Comparison of ENCODE assay signal across 8 cellular contexts in the genomic region with DNA sequence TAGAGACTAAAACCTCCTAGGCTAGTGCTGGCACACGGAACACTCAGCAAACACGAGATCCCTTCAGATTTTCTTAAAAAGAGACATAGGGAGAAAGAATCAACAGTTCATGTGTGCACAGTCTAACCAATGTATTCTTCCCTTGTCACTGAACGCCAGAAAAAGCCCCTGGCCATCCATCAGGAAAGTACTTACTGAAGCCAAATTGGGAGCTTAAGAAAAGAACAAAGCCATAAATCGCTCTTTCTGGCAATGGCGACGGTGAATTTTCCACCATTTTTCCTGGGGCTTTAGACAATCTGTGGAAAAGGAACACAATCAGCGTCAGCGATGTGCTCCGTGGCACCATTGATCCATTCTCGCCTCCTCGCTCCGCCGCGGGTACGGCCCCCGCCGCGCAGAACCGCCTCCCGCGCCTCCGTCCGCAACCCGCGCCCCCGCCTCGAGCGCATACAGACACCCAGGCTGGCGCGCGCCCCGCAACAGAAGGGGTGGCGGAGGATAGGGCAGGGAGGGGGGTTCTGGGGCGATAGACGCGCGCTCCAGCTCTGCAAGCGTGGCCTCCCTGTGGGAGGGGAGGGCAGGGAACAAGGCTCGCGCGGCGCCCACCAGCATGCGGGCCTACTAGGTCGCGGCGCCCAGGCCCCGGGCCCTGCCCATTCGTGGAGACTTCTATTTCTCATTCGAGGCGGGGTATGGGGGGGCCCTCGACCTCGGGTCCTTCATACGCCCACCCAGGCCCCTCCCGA. TPM values are rescaled to one million over a fixed set of nuclear protein-coding genes. Genes with fewer than 3 reads are reported as not detected.
DNase-seq lines count a peak whose midpoint lies in the region; ATAC-seq, FAIRE-seq and TF ChIP-seq lines count a peak whose summit lies in the region.

No MANE protein-coding gene starts in this region.

- CTCF ChIA-PET in CD4-positive, alpha-beta memory T cell (lab: Charles Lee; ENCODE audit: partially characterized antibody), result interaction anchor here (0.8 kb wide), 1 partner anchor 83 kb away, joined by 3 read pairs; no protein-coding TSS in a partner anchor

- H3K36me3 ChIP-seq in CD4-positive, alpha-beta memory T cell (ENCODE audit: insufficient read depth, low read length), result no peaks in the 10 kb centered on the region

- H3K9me3 ChIP-seq in CD4-positive, alpha-beta memory T cell (ENCODE audit: control insufficient read depth in 1 of 2, low read length in 2 of 2), result no peaks in the 10 kb centered on the region

- ATAC-seq in GM19397 (IDR thresholded peaks at IDR 0.05; ENCODE audit: unreplicated experiment), result peak; percentile 38
- ATAC-seq in HG03442 (IDR thresholded peaks at IDR 0.05; ENCODE audit: unreplicated experiment), result peak; percentile 32

- peaks cover 15 to 18% of the 10 kb centered on the region in 2 donors for H3K36me3 Mint-ChIP-seq in CD4-positive, alpha-beta memory T cell
- H3K36me3 Mint-ChIP-seq in activated naive CD8-positive, alpha-beta T cell, result peaks cover 6% of the 10 kb centered on the region
- peaks cover 8% of the 10 kb centered on the region for H3K36me3 Mint-ChIP-seq in glutamatergic neuron (ENCODE audit: unreplicated experiment)

- H3K27me3 ChIP-seq in CD4-positive, alpha-beta memory T cell (ENCODE audit: insufficient read depth, low read length), result no peaks in the 10 kb centered on the region

- H3K4me3 Mint-ChIP-seq in CD4-positive, alpha-beta memory T cell, result peak overlapping the region; percentile 77 to 88 (median 85)
- peak overlapping the region; percentile 90 for H3K4me3 Mint-ChIP-seq in activated naive CD8-positive, alpha-beta T cell
- H3K4me3 Mint-ChIP-seq in glutamatergic neuron (ENCODE audit: unreplicated experiment), result peak overlapping the region; percentile 90

- H3K27ac ChIP-seq in CD4-positive, alpha-beta memory T cell (ENCODE audit: low read depth, low read length), result peak overlapping the region; percentile 91

- peak overlapping the region; percentile 88 to 98 (median 93) for H3K27ac Mint-ChIP-seq in CD4-positive, alpha-beta memory T cell
- H3K27ac Mint-ChIP-seq in activated naive CD8-positive, alpha-beta T cell, result peak overlapping the region; percentile 94
- peak overlapping the region; percentile 98 for H3K27ac Mint-ChIP-seq in glutamatergic neuron (ENCODE audit: unreplicated experiment)

- H3K27me3 Mint-ChIP-seq in CD4-positive, alpha-beta memory T cell, result no peaks in the 10 kb centered on the region
- H3K27me3 Mint-ChIP-seq in activated naive CD8-positive, alpha-beta T cell, result no peaks in the 10 kb centered on the region
- H3K27me3 Mint-ChIP-seq in glutamatergic neuron (ENCODE audit: unreplicated experiment), result peaks cover 7% of the 10 kb centered on the region

- peaks cover 0 to 4% (median 0%) of the 10 kb centered on the region in 8 donors for H3K9me3 Mint-ChIP-seq in CD4-positive, alpha-beta memory T cell
- H3K9me3 Mint-ChIP-seq in activated naive CD8-positive, alpha-beta T cell (ENCODE audit: low read depth), result no peaks in the 10 kb centered on the region
- peaks cover 10% of the 10 kb centered on the region for H3K9me3 Mint-ChIP-seq in glutamatergic neuron (ENCODE audit: unreplicated experiment)

- FAIRE-seq in RCC 7860 (lab: Jason Lieb, UNC), result no peak

- POLR2A ChIA-PET in CD4-positive, alpha-beta memory T cell (lab: Charles Lee; ENCODE audit: partially characterized antibody), result interaction anchor here (0.7 to 1.8 kb wide), 5 partner anchors 26 to 491 kb away, joined by 3 to 8 read pairs (median 4); a partner anchor contains a TSS

- TF ChIP-seq CTCF in glutamatergic neuron (IDR thresholded peaks at IDR 0.05; ENCODE audit: partially characterized antibody, unreplicated experiment), result no peak

- H3K4me1 ChIP-seq in CD4-positive, alpha-beta memory T cell (ENCODE audit: insufficient read depth, low read length), result peaks cover 36% of the 10 kb centered on the region

- intact Hi-C loops in CD4-positive, alpha-beta memory T cell (cut with micrococcal nuclease), result loop anchor here (1.0 to 5.0 kb wide), 3 partner anchors 83 to 1695 kb away; a partner anchor contains a TSS

- peaks cover 27 to 57% (median 38%) of the 10 kb centered on the region in 4 donors for H3K4me1 Mint-ChIP-seq in CD4-positive, alpha-beta memory T cell
- peaks cover 51% of the 10 kb centered on the region for H3K4me1 Mint-ChIP-seq in activated naive CD8-positive, alpha-beta T cell (ENCODE audit: low read depth)
- peaks cover 16% of the 10 kb centered on the region for H3K4me1 Mint-ChIP-seq in glutamatergic neuron (ENCODE audit: low read depth, unreplicated experiment)

- peak overlapping the region; percentile 83 to 91 for H3K4me3 ChIP-seq in CD4-positive, alpha-beta memory T cell (ENCODE audit: low read length in 2 of 2)

- DNase-seq in CD4-positive, alpha-beta memory T cell, result peak in 1 of 5 donors; percentile 87
- DNase-seq in NOMO-1 treated with dmso at 0.1 percent for 144 hours (lab: John Stamatoyannopoulos, UW; ENCODE audit: unreplicated experiment) (peak; percentile 52), glutamatergic neuron (peak; percentile 76), occipital lobe (lab: John Stamatoyannopoulos, UW) (peak; percentile 88), RCC 7860 (ENCODE audit: low spot score) (no peak)

RNA-seq across cellular contexts. Expression of a gene that starts 0.5 kb away (rescaled TPM):
- total RNA-seq in CD4-positive, alpha-beta memory T cell, result 10 to 100 TPM; 17.2 to 19.7 TPM
- 10 to 100 TPM; 31.4 to 31.5 TPM for polyA plus RNA-seq in CD4-positive, alpha-beta memory T cell
- total RNA-seq in glutamatergic neuron (ENCODE audit: unreplicated experiment), result 17.6 TPM
- total RNA-seq in occipital lobe, result 7.6 TPM

RNA-seq across cellular contexts. Expression of a gene that starts 0.6 kb away (rescaled TPM):
- total RNA-seq in CD4-positive, alpha-beta memory T cell, result 100 to 1,000 TPM; 163 to 171 TPM
- polyA plus RNA-seq in CD4-positive, alpha-beta memory T cell, result 100 to 1,000 TPM in 1 of 2 donors, 10 to 100 TPM in 1; 36.4 to 109 TPM
- total RNA-seq in glutamatergic neuron (ENCODE audit: unreplicated experiment), result 235 TPM
- 956 TPM for total RNA-seq in occipital lobe
